ENCODE assay signal across 10 cellular contexts in the genomic region with DNA sequence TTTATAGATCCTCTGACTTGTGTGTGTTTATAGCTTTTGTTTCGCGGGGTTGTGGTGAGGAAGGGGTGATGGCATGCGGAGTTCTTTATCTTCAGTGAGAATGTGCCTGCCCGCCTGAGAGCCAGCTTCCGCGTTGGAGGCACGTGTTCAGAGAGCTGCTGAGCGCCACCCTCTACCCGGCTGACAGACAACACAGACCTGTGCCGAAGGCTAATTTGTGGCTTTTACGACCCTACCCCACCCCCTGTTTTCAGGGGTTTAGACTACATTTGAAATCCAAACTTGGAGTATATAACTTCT. TPM values are rescaled to one million over a fixed set of nuclear protein-coding genes. Genes with fewer than 3 reads are reported as not detected.
DNase-seq lines count a peak whose midpoint lies in the region; ATAC-seq, FAIRE-seq and TF ChIP-seq lines count a peak whose summit lies in the region.
"Had no signal": no experiment of that assay in that cellular context is flagged by ENCODE, and none has a peak within 500 bp of the region (broad histone marks: within the 10 kb centered on the region; RNA-seq: fewer than 3 reads in every experiment).

No MANE protein-coding gene starts in this region.

- peaks cover 8% of the 10 kb centered on the region for H3K4me1 Mint-ChIP-seq in endothelial cell (ENCODE audit: unreplicated experiment)

- H3K9me3 ChIP-seq in kidney (ENCODE audit: control insufficient read depth in 1 of 2, low read length in 2 of 2) = no peaks in the 10 kb centered on the region
- H3K9me3 ChIP-seq: neutrophil had no signal

- peaks cover 4% of the 10 kb centered on the region for H3K36me3 Mint-ChIP-seq in endothelial cell (ENCODE audit: low read depth, unreplicated experiment)

- no peak for ATAC-seq in HG03108 (IDR thresholded peaks at IDR 0.05; ENCODE audit: unreplicated experiment)

- H3K36me3 ChIP-seq in kidney (ENCODE audit: control insufficient read depth in 1 of 2, insufficient read depth in 2 of 2, low read length in 2 of 2) = no peaks in the 10 kb centered on the region
- H3K36me3 ChIP-seq: neutrophil had no signal

- H3K4me3 ChIP-seq in kidney (ENCODE audit: low read length in 2 of 2) = no peak overlapping the region

- peaks cover 3% of the 10 kb centered on the region for H3K27me3 Mint-ChIP-seq in endothelial cell (ENCODE audit: unreplicated experiment)

- peaks cover 0 to under 1% of the 10 kb centered on the region in 2 donors for H3K4me1 ChIP-seq in kidney (ENCODE audit: control insufficient read depth in 1 of 2, insufficient read depth in 1 of 2, low read depth in 1 of 2, low read length in 2 of 2)

- H3K27ac ChIP-seq in kidney (ENCODE audit: low read depth in 2 of 2, low read length in 2 of 2) = no peak overlapping the region
- H3K27ac ChIP-seq: neutrophil had no signal

- no peak overlapping the region for H3K9ac ChIP-seq in kidney (ENCODE audit: low read length in 2 of 2)

- TF ChIP-seq CTCF in kidney (IDR thresholded peaks at IDR 0.05; ENCODE audit: borderline replicate concordance, extremely low read depth, insufficient read depth) (no peak), endothelial cell (IDR thresholded peaks at IDR 0.05; ENCODE audit: unreplicated experiment) (no peak), GM10266 (IDR thresholded peaks at IDR 0.05; ENCODE audit: control insufficient read depth, insufficient read depth, low read depth, missing control alignments) (no peak)

- DNase-seq in RPMI8226 (peak; percentile 7), kidney (peak; percentile 75), endothelial cell (ENCODE audit: low spot score) (no peak), GM10266 (ENCODE audit: extremely low spot score) (no peak), UCSD-AML1 (lab: John Stamatoyannopoulos, UW; ENCODE audit: unreplicated experiment) (no peak)
- DNase-seq in activated CD8-positive, alpha-beta memory T cell treated with anti-CD3 and anti-CD28 coated beads, Interleukin-2, amount 50 U/mL, for 24 hours (ENCODE audit: extremely low read depth) = peak; percentile 34
- peak; percentile 37 for DNase-seq in stimulated activated CD8-positive, alpha-beta memory T cell treated with anti-CD3 and anti-CD28 coated beads, Interleukin-4, amount 100 ng/mL, for 24 hours (ENCODE audit: low read depth)
- DNase-seq: NCI-H1436 had no signal

- intact Hi-C loops in kidney (cut with DNase I) = no loop called here

- no peaks in the 10 kb centered on the region for H3K9me3 Mint-ChIP-seq in endothelial cell (ENCODE audit: unreplicated experiment)

- no peak overlapping the region for H3K4me3 Mint-ChIP-seq in endothelial cell (ENCODE audit: unreplicated experiment)

- no peak overlapping the region for H3K27ac Mint-ChIP-seq in endothelial cell (ENCODE audit: unreplicated experiment)

- no peak for FAIRE-seq in kidney (lab: Jason Lieb, UNC)

RNA-seq across cellular contexts. Expression of a gene that starts 14.4 kb away (rescaled TPM):
- total RNA-seq in kidney (1.3 TPM), endothelial cell (ENCODE audit: unreplicated experiment) (0.10 TPM)
- polyA plus RNA-seq in kidney (ENCODE audit: insufficient read depth, low read depth, low replicate concordance) = 0.22 TPM

Comparison
In these comparisons a context has a peak if more than half of its experiments do, and no peak if none do; other contexts are left out.
1. DNase-seq: peak in RPMI8226 (single experiment), activated CD8-positive, alpha-beta memory T cell treated with anti-CD3 and anti-CD28 coated beads, Interleukin-2, amount 50 U/mL, for 24 hours (single experiment), kidney (single experiment) and stimulated activated CD8-positive, alpha-beta memory T cell treated with anti-CD3 and anti-CD28 coated beads, Interleukin-4, amount 100 ng/mL, for 24 hours (single experiment); none in endothelial cell (single experiment), GM10266 (single experiment) and UCSD-AML1 (single experiment).